In the genomic region with DNA sequence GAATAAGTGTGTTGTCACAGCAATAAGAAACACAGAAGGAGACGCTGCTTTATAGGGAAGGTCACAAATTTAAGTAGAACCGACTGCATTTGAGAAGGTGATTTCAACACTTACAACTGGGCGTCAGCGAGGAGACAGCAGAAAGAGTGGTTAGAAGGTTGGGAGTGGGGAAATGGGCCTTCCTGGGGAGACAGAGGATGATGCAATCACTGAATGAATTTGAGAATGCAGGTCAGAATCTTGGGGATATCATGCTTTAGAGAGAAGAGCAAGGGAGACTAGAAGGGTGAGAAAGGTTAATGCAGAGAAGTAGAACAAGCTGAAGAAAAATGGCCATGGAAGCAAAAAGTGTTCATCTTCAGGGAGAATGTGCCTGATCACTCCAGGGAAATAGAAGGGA, we compare ENCODE assay signal across 23 cellular contexts.
DNase-seq lines count a peak whose midpoint lies in the region; ATAC-seq and TF ChIP-seq lines count a peak whose summit lies in the region.
"Had no signal": no experiment of that assay in that cellular context is flagged by ENCODE, and none has a peak within 500 bp of the region (broad histone marks: within the 10 kb centered on the region; RNA-seq: fewer than 3 reads in every experiment).

No MANE protein-coding gene starts in this region.

- CTCF ChIA-PET in IMR-90 (lab: Yijun Ruan, JAX) (no interaction called here), PC-9 (lab: Charles Lee) (no interaction called here)

- H3K79me2 ChIP-seq in GM23338 (replicated peaks; ENCODE audit: insufficient read depth) (no peaks in the 10 kb centered on the region), PC-9 (ENCODE audit: low read depth) (no peaks in the 10 kb centered on the region)

- no peak overlapping the region for H3K18ac ChIP-seq in IMR-90 (ENCODE audit: low read depth, low read length)

- H3K9me3 ChIP-seq in IMR-90 (ENCODE audit: control insufficient read depth, insufficient read depth, low read length) (0 out of 2 replicates have a peak, but pooled peaks cover 4% of the 10 kb centered on the region), PC-9 (ENCODE audit: insufficient read depth, low read depth) (no peaks in the 10 kb centered on the region)
- H3K9me3 ChIP-seq: A549, BE2C had no signal

- no peak for TF ChIP-seq RAD21 in IMR-90 (IDR thresholded peaks at IDR 0.05; ENCODE audit: low read length)

- dilution Hi-C loops in IMR-90 (cut with HindIII; ENCODE audit: low sequenced_read_pairs, unreplicated experiment), result no loop called here

- no peak overlapping the region for H4K8ac ChIP-seq in IMR-90 (ENCODE audit: low read depth in 2 of 2, low read length in 2 of 2)

- H3K27me3 Mint-ChIP-seq in GM23338 (ENCODE audit: insufficient read depth, low read depth, poor library complexity) (peaks cover 2% of the 10 kb centered on the region), progenitor cell of endocrine pancreas (peaks cover 23% of the 10 kb centered on the region)
- H3K27me3 Mint-ChIP-seq: CD4-positive, alpha-beta T cell; CD8-positive, alpha-beta memory T cell had no signal

- H3K4me3 ChIP-seq in GM23338 (no peak overlapping the region), IMR-90 (ENCODE audit: insufficient read depth, low read depth, low read length) (no peak overlapping the region), PC-9 (no peak overlapping the region)
- H3K4me3 ChIP-seq: A549; BLaER1 treated with 17β-estradiol and CSF1 and Interleukin-3, amounts not matched to agents 10 nM and 100 nM; GM12878; HAP-1 had no signal

- H3K4me1 ChIP-seq in GM23338 (ENCODE audit: insufficient read depth), result no peaks in the 10 kb centered on the region
- H3K4me1 ChIP-seq in IMR-90 (ENCODE audit: control insufficient read depth, insufficient read depth, low read length), result no peaks in the 10 kb centered on the region
- H3K4me1 ChIP-seq in PC-9 (replicated peaks; ENCODE audit: insufficient read depth), result no peaks in the 10 kb centered on the region
- H3K4me1 ChIP-seq: A549; BE2C; BLaER1 treated with 17β-estradiol and CSF1 and Interleukin-3, amounts not matched to agents 10 nM and 100 nM; HAP-1 had no signal

- no peak overlapping the region for H3K9ac ChIP-seq in IMR-90 (ENCODE audit: low read depth, low read length)
- H3K9ac ChIP-seq: BLaER1 treated with 17β-estradiol and CSF1 and Interleukin-3, amounts not matched to agents 10 nM and 100 nM had no signal

- TF ChIP-seq CTCF in GM23338 (conservative IDR thresholded peaks at IDR 0.05; ENCODE audit: low read depth in 2 of 2) (no peak), IMR-90 (conservative IDR thresholded peaks at IDR 0.05; ENCODE audit: low read depth, low read length) (no peak), progenitor cell of endocrine pancreas (IDR thresholded peaks at IDR 0.05; ENCODE audit: unreplicated experiment) (no peak), PC-9 (conservative IDR thresholded peaks at IDR 0.05) (no peak)

- ATAC-seq in GM23338, result no peak
- no peak for ATAC-seq in IMR-90 (ENCODE audit: low read depth)
- ATAC-seq in GM19395 (IDR thresholded peaks at IDR 0.05; ENCODE audit: unreplicated experiment), result no peak
- ATAC-seq: A549, GM12878 had no signal

- intact Hi-C loops in IMR-90 (cut with micrococcal nuclease) (no loop called here), PC-9 (cut with micrococcal nuclease; ENCODE audit: unreplicated experiment) (no loop called here)

- DNase-seq in GM23338 (ENCODE audit: low spot score), result no peak
- DNase-seq in IMR-90, result no peak
- peak; percentile 9 for DNase-seq in SKM-1 (lab: John Stamatoyannopoulos, UW; ENCODE audit: unreplicated experiment)
- DNase-seq in progenitor cell of endocrine pancreas (ENCODE audit: low spot score, unreplicated experiment), result no peak
- DNase-seq in NCI-H226, result no peak
- no peak for DNase-seq in PC-9
- DNase-seq: 8988T; ACHN; AML-193; BE2C; CD4-positive, alpha-beta T cell; CD8-positive, alpha-beta memory T cell; DMS 273 treated with DMSO at 0.1 percent for 48 hours; DMS79; EL; GDM1; HFFc6 had no signal

- TF ChIP-seq POLR2A in IMR-90 (IDR thresholded peaks at IDR 0.05; ENCODE audit: low read depth, low read length), result no peak

- peaks cover 13% of the 10 kb centered on the region for H3K36me3 Mint-ChIP-seq in GM23338 (ENCODE audit: low read depth)
- H3K36me3 Mint-ChIP-seq in progenitor cell of endocrine pancreas (ENCODE audit: insufficient read depth), result peaks cover 3% of the 10 kb centered on the region
- H3K36me3 Mint-ChIP-seq: CD14-positive monocyte; CD8-positive, alpha-beta memory T cell had no signal

- no peak overlapping the region for H3K14ac ChIP-seq in IMR-90 (replicated peaks; ENCODE audit: low read depth, low read length)

- no peak overlapping the region for H4K5ac ChIP-seq in IMR-90 (ENCODE audit: low read depth, low read length)

- no peak overlapping the region for H2BK120ac ChIP-seq in IMR-90 (ENCODE audit: low read depth, low read length)

- no peak overlapping the region for H3K4ac ChIP-seq in IMR-90 (ENCODE audit: low read depth, low read length)

- no peaks in the 10 kb centered on the region for H3K79me1 ChIP-seq in IMR-90 (ENCODE audit: low read depth in 1 of 2, low read length in 2 of 2)

- no TSS peak for BruUV-seq in IMR-90 (replicated peaks; lab: Mats Ljungman, UMichigan)
- BruUV-seq in PC-9 (replicated peaks; lab: Mats Ljungman, UMichigan), result no TSS peak

- no peak overlapping the region for H3K23ac ChIP-seq in IMR-90 (ENCODE audit: low read depth, low read length)

- H3K4me3 Mint-ChIP-seq in GM23338 (no peak overlapping the region), progenitor cell of endocrine pancreas (ENCODE audit: low read depth) (no peak overlapping the region)
- H3K4me3 Mint-ChIP-seq: CD14-positive monocyte; CD4-positive, alpha-beta T cell; CD8-positive, alpha-beta memory T cell; HFFc6 had no signal

- H3K27me3 ChIP-seq in GM23338 (ENCODE audit: insufficient read depth), result no peaks in the 10 kb centered on the region
- no peaks in the 10 kb centered on the region for H3K27me3 ChIP-seq in IMR-90 (ENCODE audit: control insufficient read depth, insufficient read depth, low read length)
- peaks cover 7% of the 10 kb centered on the region; the same call in 1 of the 2 replicates for H3K27me3 ChIP-seq in PC-9 (ENCODE audit: insufficient read depth, low read depth)
- H3K27me3 ChIP-seq: BE2C; BLaER1 treated with 17β-estradiol and CSF1 and Interleukin-3, amounts not matched to agents 10 nM and 100 nM had no signal

- H3K9me1 ChIP-seq in IMR-90 (ENCODE audit: insufficient read depth, low read length), result no peaks in the 10 kb centered on the region

- in situ Hi-C loops in IMR-90 (cut with MboI; ENCODE audit: low sequenced_read_pairs), result no loop called here

- H3K9me3 Mint-ChIP-seq in GM23338 (peaks cover 16% of the 10 kb centered on the region), progenitor cell of endocrine pancreas (ENCODE audit: low read depth) (peaks cover 22% of the 10 kb centered on the region)

- H2AK5ac ChIP-seq in IMR-90 (ENCODE audit: low read depth, low read length), result no peak overlapping the region

- H3F3A ChIP-seq in GM23338 (replicated peaks; ENCODE audit: low read depth) (no peaks in the 10 kb centered on the region), PC-9 (ENCODE audit: insufficient read depth, low read depth) (no peaks in the 10 kb centered on the region)

- H3K4me1 Mint-ChIP-seq in GM23338 (peaks cover 4% of the 10 kb centered on the region; the same call in 2 of the 3 replicates), progenitor cell of endocrine pancreas (ENCODE audit: low read depth) (no peaks in the 10 kb centered on the region)
- H3K4me1 Mint-ChIP-seq: CD14-positive monocyte; CD8-positive, alpha-beta memory T cell had no signal

- POLR2A ChIA-PET in IMR-90 (lab: Charles Lee; ENCODE audit: unreplicated experiment) (no interaction called here), PC-9 (lab: Charles Lee; ENCODE audit: unreplicated experiment) (no interaction called here)

- peak overlapping the region; percentile 1; the same call in 1 of the 2 replicates for H3K27ac Mint-ChIP-seq in GM23338
- H3K27ac Mint-ChIP-seq in progenitor cell of endocrine pancreas, result peak overlapping the region; percentile 1
- H3K27ac Mint-ChIP-seq: CD14-positive monocyte; CD4-positive, alpha-beta T cell; CD8-positive, alpha-beta memory T cell; HFFc6 had no signal

- no peak overlapping the region for H2BK15ac ChIP-seq in IMR-90 (ENCODE audit: low read depth, low read length)

- H3K4me2 ChIP-seq in GM23338 (no peak overlapping the region), IMR-90 (ENCODE audit: low read depth, low read length) (no peak overlapping the region), PC-9 (no peak overlapping the region)
- H3K4me2 ChIP-seq: A549; BLaER1 treated with 17β-estradiol and CSF1 and Interleukin-3, amounts not matched to agents 10 nM and 100 nM had no signal

- H2BK5ac ChIP-seq in IMR-90 (ENCODE audit: low read depth, low read length, poor library complexity, severe bottlenecking), result no peak overlapping the region

- H3K36me3 ChIP-seq in GM23338 (ENCODE audit: insufficient read depth), result peaks cover 6% of the 10 kb centered on the region; the same call in 1 of the 2 replicates
- no peaks in the 10 kb centered on the region for H3K36me3 ChIP-seq in IMR-90 (ENCODE audit: control insufficient read depth, insufficient read depth, low read length)
- no peaks in the 10 kb centered on the region for H3K36me3 ChIP-seq in PC-9 (ENCODE audit: low read depth)
- H3K36me3 ChIP-seq: BE2C; BLaER1 treated with 17β-estradiol and CSF1 and Interleukin-3, amounts not matched to agents 10 nM and 100 nM; HAP-1 had no signal

- no peak overlapping the region for H3K56ac ChIP-seq in IMR-90 (ENCODE audit: extremely low read depth, insufficient read depth, low read length)

- H2AK9ac ChIP-seq in IMR-90 (replicated peaks; ENCODE audit: low read depth, low read length, poor library complexity), result no peak overlapping the region

- WGBS in IMR-90 (ENCODE audit: extremely low coverage in 2 of 2, insufficient read length in 1 of 2), 2 experiments, result 57% methylated on average over 1 of the region's 4 CpGs; no CpG with 5 or more reads in 1 of the 2 experiments

- H3K9me2 ChIP-seq in GM23338 (ENCODE audit: insufficient read depth) (peaks cover 3% of the 10 kb centered on the region; the same call in 1 of the 2 replicates), PC-9 (ENCODE audit: insufficient read depth) (no peaks in the 10 kb centered on the region)

- H2BK20ac ChIP-seq in IMR-90 (ENCODE audit: low read depth, low read length), result no peak overlapping the region

- H2AFZ ChIP-seq in GM23338 (0 out of 2 replicates have a peak overlapping the region, but pooled peaks have one; percentile 56), IMR-90 (replicated peaks; ENCODE audit: low read length, poor library complexity) (no peak overlapping the region), PC-9 (no peak overlapping the region)

- H4K91ac ChIP-seq in IMR-90 (ENCODE audit: insufficient read depth, low read depth, low read length), result no peak overlapping the region

- H3K27ac ChIP-seq in GM23338 (ENCODE audit: low read depth) (no peak overlapping the region), IMR-90 (ENCODE audit: insufficient read depth, low read length) (no peak overlapping the region), PC-9 (no peak overlapping the region)
- H3K27ac ChIP-seq: A549; BLaER1 treated with 17β-estradiol and CSF1 and Interleukin-3, amounts not matched to agents 10 nM and 100 nM had no signal

- H4K20me1 ChIP-seq in GM23338 (replicated peaks; ENCODE audit: insufficient read depth) (no peaks in the 10 kb centered on the region), IMR-90 (ENCODE audit: insufficient read depth, low read length) (no peaks in the 10 kb centered on the region), PC-9 (ENCODE audit: insufficient read depth) (no peaks in the 10 kb centered on the region)
- H4K20me1 ChIP-seq: BLaER1 treated with 17β-estradiol and CSF1 and Interleukin-3, amounts not matched to agents 10 nM and 100 nM had no signal
